ENCODE assay signal across 9 cellular contexts in genomic region chr3:72439321-72440183, GRCh38.
DNase-seq lines count a peak whose midpoint lies in the region; ATAC-seq and TF ChIP-seq lines count a peak whose summit lies in the region.
"Had no signal": no experiment of that assay in that cellular context is flagged by ENCODE, and none has a peak within 500 bp of the region (broad histone marks: within the 10 kb centered on the region; RNA-seq: fewer than 3 reads in every experiment).

No MANE protein-coding gene starts in this region.

- DNase-seq in memory B cell (ENCODE audit: low spot score in 2 of 2) (no peak), NCI-H1105 (lab: John Stamatoyannopoulos, UW) (no peak), coronary artery (ENCODE audit: low spot score) (no peak), NCI-H187 (lab: John Stamatoyannopoulos, UW) (no peak)
- DNase-seq in central memory CD4-positive, alpha-beta T cell = no peak
- DNase-seq: tibial artery had no signal

- peak overlapping the region; percentile 55 for H3K27ac Mint-ChIP-seq in memory B cell

- TF ChIP-seq CTCF in coronary artery (IDR thresholded peaks at IDR 0.05) = no peak

- no peak overlapping the region for H3K4me3 Mint-ChIP-seq in memory B cell

- no peak overlapping the region for H3K4me3 ChIP-seq in coronary artery
- H3K4me3 ChIP-seq: tibial artery had no signal

- H3K36me3 Mint-ChIP-seq in memory B cell = peaks cover 17% of the 10 kb centered on the region

- H3K4me1 Mint-ChIP-seq in memory B cell = peaks cover 48% of the 10 kb centered on the region

- no peaks in the 10 kb centered on the region for H3K27me3 Mint-ChIP-seq in memory B cell

- ATAC-seq in GM18520 (IDR thresholded peaks at IDR 0.05; ENCODE audit: unreplicated experiment) (peak; percentile 31), GM21423 (IDR thresholded peaks at IDR 0.05; ENCODE audit: unreplicated experiment) (peak; percentile 66), HG03097 (IDR thresholded peaks at IDR 0.05; ENCODE audit: low FRiP score, unreplicated experiment) (peak; percentile 69), memory B cell (ENCODE audit: low read depth) (peak; percentile 32)

- H3K27ac ChIP-seq in coronary artery = no peak overlapping the region
- H3K27ac ChIP-seq: tibial artery had no signal

- H3K9me3 Mint-ChIP-seq in memory B cell = peaks cover 1% of the 10 kb centered on the region
